Comparison of ENCODE assay signal across 15 cellular contexts in genomic region chr9:126526218-126527108, GRCh38.
"Had no signal": no experiment of that assay in that cellular context is flagged by ENCODE, and none has a peak within 500 bp of the region (broad histone marks: within the 10 kb centered on the region; RNA-seq: fewer than 3 reads in every experiment).

No MANE protein-coding gene starts in this region.

- H3K4me3 ChIP-seq: ascending aorta, left lung, ovary, transverse colon had no signal

- H3K27me3 ChIP-seq: ascending aorta, ovary had no signal

- H3K27ac ChIP-seq: ascending aorta, ovary, transverse colon had no signal

- H3K9me3 ChIP-seq: ascending aorta, left lung, ovary, transverse colon had no signal

- H3K36me3 ChIP-seq: ascending aorta, left lung, ovary, transverse colon had no signal

- DNase-seq: activated CD4-positive, alpha-beta T cell treated with anti-CD3 and anti-CD28 coated beads, Interleukin-2, amount 50 U/mL, for 1 hour; activated naive CD4-positive, alpha-beta T cell treated with anti-CD3 and anti-CD28 coated beads for 36 hours; activated naive CD8-positive, alpha-beta T cell treated with anti-CD3 and anti-CD28 coated beads, Interleukin-2, amount 50 U/mL, for 24 hours; nephron progenitor cell; stimulated activated CD4-positive, alpha-beta T cell treated with anti-CD3 and anti-CD28 coated beads, Interleukin-4, amount 100 ng/mL, for 24 hours; stimulated activated naive CD4-positive, alpha-beta T cell treated with Interleukin-2 at 50 U/mL for 16 hours; substantia nigra; T-cell; T-helper 9 cell; transverse colon had no signal

- H3K4me1 ChIP-seq: ascending aorta, transverse colon had no signal

- ATAC-seq: activated CD4-positive, CD25-positive, alpha-beta regulatory T cell treated with anti-CD3 and anti-CD28 coated beads, Interleukin-2, amount 50 U/mL, for 24 hours; activated naive CD8-positive, alpha-beta T cell treated with anti-CD3 and anti-CD28 coated beads, Interleukin-2, amount 50 U/mL, for 24 hours; esophagus mucosa; T-cell had no signal
